ENCODE assay signal across 27 cellular contexts in the genomic region with DNA sequence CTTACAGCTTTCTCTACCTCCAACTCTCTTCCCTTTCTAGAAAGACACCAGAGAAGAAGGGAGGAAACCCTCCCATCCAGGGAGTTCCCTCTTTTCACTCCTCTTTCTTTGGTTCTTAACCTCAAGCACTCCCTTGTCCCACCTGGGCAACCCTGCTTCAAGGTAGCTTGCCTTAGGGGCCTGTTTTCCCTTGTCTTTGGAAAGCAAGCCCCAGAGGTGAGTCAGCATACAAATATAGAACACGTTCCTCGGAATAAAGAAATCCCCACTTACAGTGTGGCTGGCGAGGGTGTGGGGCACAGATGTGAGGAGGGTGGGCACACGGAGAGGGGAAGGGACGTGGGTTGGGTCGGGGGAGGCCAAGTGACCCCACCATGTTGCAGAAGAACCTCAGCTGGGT. TPM values are rescaled to one million over a fixed set of nuclear protein-coding genes. Genes with fewer than 3 reads are reported as not detected.
A peak's percentile ranks its signal among the peaks of the same experiment; 100 is the strongest.
DNase-seq lines count a peak whose midpoint lies in the region; ATAC-seq, FAIRE-seq and TF ChIP-seq lines count a peak whose summit lies in the region.
"Had no signal": no experiment of that assay in that cellular context is flagged by ENCODE, and none has a peak within 500 bp of the region (broad histone marks: within the 10 kb centered on the region; RNA-seq: fewer than 3 reads in every experiment).

No MANE protein-coding gene starts in this region.

- H3F3A ChIP-seq in SK-N-SH (replicated peaks; ENCODE audit: insufficient read depth), result no peaks in the 10 kb centered on the region

- DNase-seq in SK-N-SH (no peak), RWPE1 (ENCODE audit: low spot score) (peak; percentile 9), endodermal cell (peak; percentile 17), osteocyte (ENCODE audit: extremely low spot score, unreplicated experiment) (no peak), hepatocyte (ENCODE audit: low spot score) (no peak), HTR-8/SVneo (ENCODE audit: insufficient read length, low spot score) (no peak), NCI-H1436 (lab: John Stamatoyannopoulos, UW) (no peak)
- DNase-seq: activated CD8-positive, alpha-beta T cell treated with anti-CD3 and anti-CD28 coated beads, Interleukin-2, amount 10 ng/mL, durations not matched to agents 7 days and 5 days; activated effector memory CD4-positive, alpha-beta T cell treated with Interleukin-2 at 50 U/mL for 16 hours; EL; NCI-H1417; NCI-H2081; NCI-H226; Peyer's patch; stimulated activated naive CD4-positive, alpha-beta T cell treated with Interleukin-2 at 50 U/mL for 16 hours; testis had no signal

- H3K4me3 Mint-ChIP-seq in endodermal cell, result no peak overlapping the region
- H3K4me3 Mint-ChIP-seq in osteocyte (ENCODE audit: unreplicated experiment), result no peak overlapping the region
- H3K4me3 Mint-ChIP-seq: activated CD8-positive, alpha-beta T cell treated with anti-CD3 and anti-CD28 coated beads, Interleukin-2, amount 10 ng/mL, durations not matched to agents 7 days and 5 days; CD14-positive monocyte; T-helper 1 cell treated with Interleukin-12 subunit alpha and Interleukin-12 subunit beta and Interleukin-4 antibody, amounts not matched to agents 30 μg/mL and 1 μg/mL, for 36 hours had no signal

- H3K27ac ChIP-seq in SK-N-SH (ENCODE audit: low read depth in 2 of 2, low read length in 1 of 2) (no peak overlapping the region), RWPE1 (no peak overlapping the region), endodermal cell (ENCODE audit: low read depth, low read length) (no peak overlapping the region), hepatocyte (no peak overlapping the region)
- H3K27ac ChIP-seq: 22Rv1, prostate gland, vagina had no signal

- H3K4me1 Mint-ChIP-seq in endodermal cell, result peaks cover 11% of the 10 kb centered on the region
- H3K4me1 Mint-ChIP-seq in osteocyte (ENCODE audit: unreplicated experiment), result peaks cover 90% of the 10 kb centered on the region

- no peak overlapping the region for H3K4me3 ChIP-seq in SK-N-SH (ENCODE audit: low read depth in 2 of 2, low read length in 1 of 2)
- H3K4me3 ChIP-seq in endodermal cell (ENCODE audit: low read length), result no peak overlapping the region
- no peak overlapping the region for H3K4me3 ChIP-seq in hepatocyte
- H3K4me3 ChIP-seq: GM12878, HAP-1, Peyer's patch, prostate gland, testis, vagina had no signal

- H3K4me2 ChIP-seq in SK-N-SH (no peak overlapping the region), hepatocyte (no peak overlapping the region)

- H3K9me3 Mint-ChIP-seq in endodermal cell (no peaks in the 10 kb centered on the region), osteocyte (ENCODE audit: unreplicated experiment) (no peaks in the 10 kb centered on the region)
- H3K9me3 Mint-ChIP-seq: T-helper 1 cell treated with Interleukin-12 subunit alpha and Interleukin-12 subunit beta and Interleukin-4 antibody, amounts not matched to agents 30 μg/mL and 1 μg/mL, for 36 hours had no signal

- CTCF ChIA-PET in SK-N-SH (lab: Yijun Ruan, JAX), result interaction anchor here (1.1 to 4.1 kb wide), 5 partner anchors 9 to 414 kb away, joined by 3 to 18 read pairs (median 7); a partner anchor contains a TSS
- CTCF ChIA-PET in RWPE1 (lab: Yijun Ruan, JAX), result no interaction called here

- no peak overlapping the region for H2AFZ ChIP-seq in SK-N-SH (ENCODE audit: low read depth)
- no peak overlapping the region for H2AFZ ChIP-seq in hepatocyte

- no peak for TF ChIP-seq EP300 in SK-N-SH (IDR thresholded peaks at IDR 0.05; ENCODE audit: borderline replicate concordance in 1 of 2, low read depth in 1 of 2, low read length in 1 of 2)

- 48% methylated on average over 6 of the region's 6 CpGs for WGBS in SK-N-SH (ENCODE audit: low lambda C conversion rate)
- WGBS in endodermal cell (ENCODE audit: insufficient coverage in 1 of 2, insufficient read length in 1 of 2), 2 experiments, result 76 to 82% methylated on average over 6 of the region's 6 CpGs
- 83% methylated on average over 6 of the region's 6 CpGs for WGBS in hepatocyte (ENCODE audit: low lambda C conversion rate, missing lambda C conversion rate)

- H3K4me1 ChIP-seq in SK-N-SH (ENCODE audit: control insufficient read depth in 1 of 2, insufficient read depth in 2 of 2, low read depth in 1 of 2, low read length in 1 of 2) (no peaks in the 10 kb centered on the region; a peak in 1 of 4 replicates), endodermal cell (ENCODE audit: control insufficient read depth, insufficient read depth, low read length) (peaks cover 5% of the 10 kb centered on the region), hepatocyte (ENCODE audit: insufficient read depth) (peaks cover 11% of the 10 kb centered on the region)
- H3K4me1 ChIP-seq: HAP-1, prostate gland, vagina had no signal

- H3K36me3 ChIP-seq in SK-N-SH (replicated peaks in 1 of 2; ENCODE audit: control insufficient read depth in 1 of 2, insufficient read depth in 2 of 2, low read length in 1 of 2), result no peaks in the 10 kb centered on the region
- H3K36me3 ChIP-seq in endodermal cell (ENCODE audit: control insufficient read depth, insufficient read depth, low read length), result no peaks in the 10 kb centered on the region
- H3K36me3 ChIP-seq in hepatocyte (replicated peaks; ENCODE audit: insufficient read depth, low read depth), result no peaks in the 10 kb centered on the region
- H3K36me3 ChIP-seq: HAP-1, Peyer's patch, prostate gland, vagina had no signal

- H4K20me1 ChIP-seq in SK-N-SH (ENCODE audit: insufficient read depth) (no peaks in the 10 kb centered on the region), hepatocyte (ENCODE audit: insufficient read depth, poor library complexity, severe bottlenecking) (no peaks in the 10 kb centered on the region)

- FAIRE-seq in HTR-8/SVneo (lab: Jason Lieb, UNC), result no peak
- FAIRE-seq: GM12878 had no signal

- H3K36me3 Mint-ChIP-seq in endodermal cell (ENCODE audit: low read depth) (no peaks in the 10 kb centered on the region), osteocyte (ENCODE audit: unreplicated experiment) (no peaks in the 10 kb centered on the region)
- H3K36me3 Mint-ChIP-seq: CD14-positive monocyte had no signal

- no peak overlapping the region for H3K9ac ChIP-seq in SK-N-SH
- no peak overlapping the region for H3K9ac ChIP-seq in endodermal cell (ENCODE audit: extremely low read depth, low read length, poor library complexity, severe bottlenecking)

- no peaks in the 10 kb centered on the region for H3K27me3 Mint-ChIP-seq in endodermal cell (ENCODE audit: insufficient read depth)
- no peaks in the 10 kb centered on the region for H3K27me3 Mint-ChIP-seq in osteocyte (ENCODE audit: unreplicated experiment)

- H3K9me3 ChIP-seq in SK-N-SH (no peaks in the 10 kb centered on the region), endodermal cell (ENCODE audit: control insufficient read depth, low read length) (no peaks in the 10 kb centered on the region), hepatocyte (ENCODE audit: low read depth) (no peaks in the 10 kb centered on the region)
- H3K9me3 ChIP-seq: HAP-1, Peyer's patch, prostate gland, testis, vagina had no signal

- POLR2A ChIA-PET in SK-N-SH (lab: Yijun Ruan, JAX) (no interaction called here), RWPE1 (lab: Yijun Ruan, JAX; ENCODE audit: low non-redundant PET) (no interaction called here)

- TF ChIP-seq CTCF in SK-N-SH (IDR thresholded peaks at IDR 0.05) (no peak), RWPE1 (conservative IDR thresholded peaks at IDR 0.05; ENCODE audit: low read depth) (no peak), endodermal cell (conservative IDR thresholded peaks at IDR 0.05) (no peak), osteocyte (IDR thresholded peaks at IDR 0.05) (no peak), hepatocyte (IDR thresholded peaks at IDR 0.05; ENCODE audit: poor library complexity) (no peak)

- H3K79me2 ChIP-seq in SK-N-SH (ENCODE audit: insufficient read depth), result no peaks in the 10 kb centered on the region
- no peaks in the 10 kb centered on the region for H3K79me2 ChIP-seq in hepatocyte

- no peak for ATAC-seq in SK-N-SH treated with all-trans-retinoic acid at 6 μM for 48 hours
- ATAC-seq: activated CD8-positive, alpha-beta T cell treated with anti-CD3 and anti-CD28 coated beads, Interleukin-2, amount 10 ng/mL, durations not matched to agents 7 days and 5 days; GM12878 had no signal

- TF ChIP-seq RAD21 in SK-N-SH (IDR thresholded peaks at IDR 0.05; ENCODE audit: low read length), result no peak

- no peaks in the 10 kb centered on the region for H3K27me3 ChIP-seq in SK-N-SH (ENCODE audit: insufficient read depth)
- no peaks in the 10 kb centered on the region for H3K27me3 ChIP-seq in endodermal cell (ENCODE audit: control insufficient read depth, insufficient read depth, low read length, poor library complexity, severe bottlenecking)
- H3K27me3 ChIP-seq in hepatocyte, result no peaks in the 10 kb centered on the region
- H3K27me3 ChIP-seq: Peyer's patch, testis, vagina had no signal

- H3K9me2 ChIP-seq in SK-N-SH, result no peaks in the 10 kb centered on the region
- no peaks in the 10 kb centered on the region for H3K9me2 ChIP-seq in hepatocyte (replicated peaks; ENCODE audit: insufficient read depth)

- H3K27ac Mint-ChIP-seq in endodermal cell (no peak overlapping the region), osteocyte (ENCODE audit: unreplicated experiment) (peak overlapping the region; percentile 84)
- H3K27ac Mint-ChIP-seq: activated CD8-positive, alpha-beta T cell treated with anti-CD3 and anti-CD28 coated beads, Interleukin-2, amount 10 ng/mL, durations not matched to agents 7 days and 5 days; CD14-positive monocyte; T-helper 1 cell treated with Interleukin-12 subunit alpha and Interleukin-12 subunit beta and Interleukin-4 antibody, amounts not matched to agents 30 μg/mL and 1 μg/mL, for 36 hours had no signal

TF ChIP-seq in SK-N-SH, 30 proteins besides CTCF, POLR2A, EP300 and RAD21 (continues in another document):
- no peak for TF ChIP-seq TCF12 (IDR thresholded peaks at IDR 0.05)

TF ChIP-seq in SK-N-SH treated with all-trans-retinoic acid at 6 μM for 48 hours, 23 proteins besides CTCF, POLR2A, EP300 and RAD21:
- TF ChIP-seq ZNF8 (CRISPR knock-in tag; IDR thresholded peaks at IDR 0.05), result no peak
- TF ChIP-seq OSR1 (CRISPR knock-in tag; IDR thresholded peaks at IDR 0.05), result no peak
- no peak for TF ChIP-seq ZFP3 (CRISPR knock-in tag; IDR thresholded peaks at IDR 0.05)

RNA-seq across cellular contexts. Expression of a gene that starts 26.1 kb away (rescaled TPM):
- polyA plus RNA-seq in SK-N-SH (2012; rRNA removed), result 0.05 TPM in 1 of 2 replicates, not detected in the other
- polyA plus RNA-seq in SK-N-SH (2012; cell fraction: cytosol; rRNA removed), result not detected in 2 replicates
- polyA plus RNA-seq in SK-N-SH (2012; cell fraction: nucleus; rRNA removed), result not detected in 2 replicates
- 1 to 10 TPM in 1 of 2 donors, under 1 TPM in 1; 0.59 to 3.8 TPM for total RNA-seq in endodermal cell
- 0.50 TPM for polyA plus RNA-seq in endodermal cell (2013, experiment 1 of 2)
- 0.70 TPM for polyA plus RNA-seq in endodermal cell (2013, experiment 2 of 2)
- total RNA-seq in osteocyte, result 0.56 TPM in 1 of 2 replicates, not detected in the other
- 2.9 and 4.9 TPM in 2 replicates for total RNA-seq in hepatocyte
- 5.0 and 5.2 TPM in 2 replicates for polyA plus RNA-seq in hepatocyte
- total RNA-seq: activated CD8-positive, alpha-beta T cell treated with anti-CD3 and anti-CD28 coated beads, Interleukin-2, amount 10 ng/mL, durations not matched to agents 7 days and 5 days; glomerular endothelial cell; GM12878; lung microvascular endothelial cell; Peyer's patch; prostate gland; SK-MEL-5; vagina had no signal
- polyA plus RNA-seq: GM12878 had no signal

RNA-seq across cellular contexts. Expression of a gene that starts 37.6 kb away (rescaled TPM):
- polyA plus RNA-seq in SK-N-SH (2012; rRNA removed), result 15.0 and 21.6 TPM in 2 replicates
- polyA plus RNA-seq in SK-N-SH (2012; cell fraction: cytosol; rRNA removed), result 28.7 and 39.7 TPM in 2 replicates
- 10.0 and 10.7 TPM in 2 replicates for polyA plus RNA-seq in SK-N-SH (2012; cell fraction: nucleus; rRNA removed)
- 10 to 100 TPM in 1 of 2 donors, 1 to 10 TPM in 1; 2.4 to 10.5 TPM for total RNA-seq in endodermal cell
- polyA plus RNA-seq in endodermal cell (2013, experiment 1 of 2), result 7.2 TPM
- polyA plus RNA-seq in endodermal cell (2013, experiment 2 of 2), result 18.5 TPM
- 3.3 and 3.9 TPM in 2 replicates for total RNA-seq in osteocyte
- 2.7 and 16.8 TPM in 2 replicates for total RNA-seq in hepatocyte
- polyA plus RNA-seq in hepatocyte, result 4.1 and 6.6 TPM in 2 replicates

Comparison
In these comparisons a context has a peak if more than half of its experiments do, and no peak if none do; other contexts are left out.
1. DNase-seq: peak in RWPE1 (single experiment) and endodermal cell (single experiment); none in SK-N-SH (single experiment), osteocyte (single experiment), hepatocyte (single experiment), HTR-8/SVneo (single experiment) and NCI-H1436 (single experiment).